In the genomic region with DNA sequence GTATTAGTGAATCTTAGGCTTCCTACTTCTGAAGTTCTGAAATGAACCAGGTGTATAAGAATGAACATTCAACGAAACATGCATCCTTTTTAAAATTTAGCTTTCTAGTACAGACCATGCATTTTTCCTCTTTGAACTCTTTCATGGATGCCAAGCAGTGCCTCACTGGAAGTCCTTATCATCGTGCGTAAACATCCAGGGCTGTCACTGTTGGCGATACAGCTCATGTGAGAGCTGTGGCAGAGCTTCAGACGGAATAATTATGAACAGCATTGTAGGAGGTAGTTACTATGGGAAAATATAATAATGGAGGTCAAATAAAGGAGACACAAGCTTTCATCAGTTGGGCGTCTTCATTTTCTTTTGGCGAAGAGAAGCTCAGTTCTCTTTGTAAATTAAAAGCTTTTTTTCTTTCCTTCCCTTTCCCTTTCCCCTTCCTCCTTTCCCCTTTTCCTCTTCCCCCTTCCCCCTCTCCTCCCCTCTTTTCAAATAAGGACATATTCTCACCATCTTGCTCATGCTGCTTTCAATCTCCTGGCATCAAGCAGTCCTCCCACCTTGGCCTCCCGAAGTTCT, we compare ENCODE assay signal across 21 cellular contexts.
DNase-seq lines count a peak whose midpoint lies in the region; TF ChIP-seq lines count a peak whose summit lies in the region.
"Had no signal": no experiment of that assay in that cellular context is flagged by ENCODE, and none has a peak within 500 bp of the region (broad histone marks: within the 10 kb centered on the region; RNA-seq: fewer than 3 reads in every experiment).

No MANE protein-coding gene starts in this region.

- no peak overlapping the region for H2AK5ac ChIP-seq in H9 (ENCODE audit: insufficient read length, low read length)

- no peak overlapping the region for H2BK5ac ChIP-seq in H9 (ENCODE audit: insufficient read length, low read length)

- H3T11ph ChIP-seq in H9 (ENCODE audit: low read length), result no peak overlapping the region

- H3K4me3 Mint-ChIP-seq in H9 (no peak overlapping the region), endothelial cell (ENCODE audit: unreplicated experiment) (no peak overlapping the region)
- H3K4me3 Mint-ChIP-seq: CD8-positive, alpha-beta memory T cell; dendritic cell treated with granulocyte-macrophage colony-stimulating factor and Interleukin-4, amounts not matched to agents 40 ng/mL and 50 ng/mL, for 4 days; nephron had no signal

- TF ChIP-seq CTCF in BE2C (IDR thresholded peaks at IDR 0.05; ENCODE audit: low read depth, low read length) (no peak), H9 (conservative IDR thresholded peaks at IDR 0.05) (no peak), endothelial cell (IDR thresholded peaks at IDR 0.05; ENCODE audit: unreplicated experiment) (no peak), Peyer's patch (IDR thresholded peaks at IDR 0.05) (no peak)

- no peaks in the 10 kb centered on the region for H3K27me3 ChIP-seq in BE2C
- H3K27me3 ChIP-seq in H9 (ENCODE audit: insufficient read depth, low read length), result no peaks in the 10 kb centered on the region
- no peaks in the 10 kb centered on the region for H3K27me3 ChIP-seq in Peyer's patch
- H3K27me3 ChIP-seq: upper lobe of left lung had no signal

- no peak overlapping the region for H2AFZ ChIP-seq in H9 (ENCODE audit: low read length)

- H3K18ac ChIP-seq in H9 (ENCODE audit: insufficient read length, low read depth, low read length), result no peak overlapping the region

- peak overlapping the region; percentile 3 for H3K4me3 ChIP-seq in BE2C (ENCODE audit: low read depth, low read length)
- no peak overlapping the region for H3K4me3 ChIP-seq in Peyer's patch
- H3K4me3 ChIP-seq: upper lobe of left lung had no signal

- no peaks in the 10 kb centered on the region for H3K79me1 ChIP-seq in H9 (ENCODE audit: insufficient read depth, low read depth, low read length, poor library complexity, severe bottlenecking)

- H3K27ac Mint-ChIP-seq in H9 (peak overlapping the region in 2 of 3 experiments; percentile 8 to 59; a peak in 3 of 7 replicates), endothelial cell (ENCODE audit: unreplicated experiment) (peak overlapping the region; percentile 78)
- H3K27ac Mint-ChIP-seq: dendritic cell treated with granulocyte-macrophage colony-stimulating factor and Interleukin-4, amounts not matched to agents 40 ng/mL and 50 ng/mL, for 4 days; nephron had no signal

- H4K8ac ChIP-seq in H9 (replicated peaks; ENCODE audit: insufficient read length, low read depth, low read length), result no peak overlapping the region

- H3K36me3 ChIP-seq in BE2C (no peaks in the 10 kb centered on the region), Peyer's patch (peaks cover 0 to 10% (median 0%) of the 10 kb centered on the region in 3 donors)
- H3K36me3 ChIP-seq: upper lobe of left lung had no signal

- peaks cover 45% of the 10 kb centered on the region for H3K4me1 ChIP-seq in BE2C
- no peaks in the 10 kb centered on the region for H3K4me1 ChIP-seq in H9 (ENCODE audit: insufficient read depth, low read length)
- peaks cover 0 to 9% (median 0%) of the 10 kb centered on the region in 4 donors for H3K4me1 ChIP-seq in Peyer's patch

- H3K79me2 ChIP-seq in H9 (ENCODE audit: insufficient read depth, low read length), result no peaks in the 10 kb centered on the region

- H3K4me1 Mint-ChIP-seq in H9 (peaks cover 0 to 10% of the 10 kb centered on the region in 2 experiments; a peak in 2 of 4 replicates), endothelial cell (ENCODE audit: unreplicated experiment) (peaks cover 30% of the 10 kb centered on the region)

- no peak overlapping the region for H3K9ac ChIP-seq in H9 (ENCODE audit: extremely low read depth, insufficient read length, low read length)

- TF ChIP-seq POLR2A in Peyer's patch (IDR thresholded peaks at IDR 0.05), result no peak

- no peak overlapping the region for H2BK15ac ChIP-seq in H9 (ENCODE audit: low read depth, low read length)

- no peak overlapping the region for H4K5ac ChIP-seq in H9 (ENCODE audit: insufficient read length, low read depth, low read length)

- no peak overlapping the region for H2BK120ac ChIP-seq in H9 (ENCODE audit: low read depth, low read length, poor library complexity, severe bottlenecking)

- H3K27me3 Mint-ChIP-seq in H9 (ENCODE audit: low read depth), result no peaks in the 10 kb centered on the region
- no peaks in the 10 kb centered on the region for H3K27me3 Mint-ChIP-seq in endothelial cell (ENCODE audit: unreplicated experiment)
- H3K27me3 Mint-ChIP-seq: CD8-positive, alpha-beta memory T cell; dendritic cell treated with granulocyte-macrophage colony-stimulating factor and Interleukin-4, amounts not matched to agents 40 ng/mL and 50 ng/mL, for 4 days had no signal

- no peaks in the 10 kb centered on the region for H4K20me1 ChIP-seq in H9 (ENCODE audit: control insufficient read depth, insufficient read depth, insufficient read length)

- no peak overlapping the region for H2BK12ac ChIP-seq in H9 (ENCODE audit: insufficient read length, low read depth, low read length)

- H3K4me2 ChIP-seq in H9 (ENCODE audit: insufficient read depth, insufficient read length, low read length), result no peak overlapping the region

- DNase-seq in BE2C (peak; percentile 40), H9 (no peak), endothelial cell (ENCODE audit: low spot score) (no peak), middle frontal gyrus (ENCODE audit: extremely low spot score, low spot score) (peak; percentile 13), RKO (ENCODE audit: low spot score) (no peak), LoVo (ENCODE audit: low spot score) (no peak), Peyer's patch (no peak), foreskin melanocyte (no peak)
- DNase-seq: activated CD4-positive, alpha-beta T cell treated with anti-CD3 and anti-CD28 coated beads, Interleukin-2, amount 50 U/mL, for 1 hour; activated CD8-positive, alpha-beta memory T cell treated with anti-CD3 and anti-CD28 coated beads, Interleukin-2, amount 50 U/mL, for 4 hours; activated effector memory CD4-positive, alpha-beta T cell treated with Interleukin-2 at 50 U/mL for 16 hours; CD8-positive, alpha-beta memory T cell; KBM-7; kidney glomerular epithelial cell; MV-4-11; NCI-H2081; SHP77; stimulated activated CD4-positive, alpha-beta T cell treated with anti-CD3 and anti-CD28 coated beads, Interleukin-4, amount 100 ng/mL, for 4 hours; upper lobe of left lung had no signal

- H3K36me3 Mint-ChIP-seq in H9 (ENCODE audit: insufficient read depth in 1 of 3, low read depth in 3 of 3) (peaks cover 0 to under 1% (median under 1%) of the 10 kb centered on the region in 3 experiments; a peak in 1 of 7 replicates), endothelial cell (ENCODE audit: low read depth, unreplicated experiment) (no peaks in the 10 kb centered on the region)

- no peak overlapping the region for H3K27ac ChIP-seq in H9 (ENCODE audit: insufficient read length, low read depth, low read length)
- no peak overlapping the region for H3K27ac ChIP-seq in Peyer's patch
- H3K27ac ChIP-seq: upper lobe of left lung had no signal

- no peak overlapping the region for H3K56ac ChIP-seq in H9 (ENCODE audit: insufficient read length, low read depth, low read length)

- H3K23me2 ChIP-seq in H9 (ENCODE audit: insufficient read length, low read depth, low read length, poor library complexity, severe bottlenecking), result no peaks in the 10 kb centered on the region

- H3K14ac ChIP-seq in H9 (ENCODE audit: insufficient read depth, low read length), result no peak overlapping the region

- H3K9me3 ChIP-seq in BE2C (no peaks in the 10 kb centered on the region), H9 (ENCODE audit: control insufficient read depth, low read depth, low read length) (no peaks in the 10 kb centered on the region), Peyer's patch (no peaks in the 10 kb centered on the region)
- H3K9me3 ChIP-seq: upper lobe of left lung had no signal

- H3K9me3 Mint-ChIP-seq in H9, result peaks cover 0 to under 1% of the 10 kb centered on the region in 2 experiments; a peak in 2 of 5 replicates
- no peaks in the 10 kb centered on the region for H3K9me3 Mint-ChIP-seq in endothelial cell (ENCODE audit: unreplicated experiment)
- H3K9me3 Mint-ChIP-seq: CD8-positive, alpha-beta memory T cell; dendritic cell treated with granulocyte-macrophage colony-stimulating factor and Interleukin-4, amounts not matched to agents 40 ng/mL and 50 ng/mL, for 4 days; nephron had no signal

- no peak overlapping the region for H4K91ac ChIP-seq in H9 (ENCODE audit: insufficient read length, low read depth, low read length)

- no peak overlapping the region for H3K4ac ChIP-seq in H9 (ENCODE audit: low read depth, low read length)

- no peak overlapping the region for H3K23ac ChIP-seq in H9 (ENCODE audit: insufficient read length, low read depth, low read length)

- no CpG with 5 or more reads among the region's 8 CpGs for WGBS in H9 (ENCODE audit: extremely low coverage, insufficient read length, low lambda C conversion rate)

- H2BK20ac ChIP-seq in H9 (ENCODE audit: low read depth, low read length, poor library complexity, severe bottlenecking), result no peak overlapping the region

Comparison
In these comparisons a context has a peak if more than half of its experiments do, and no peak if none do; other contexts are left out.
1. DNase-seq: peak in BE2C (single experiment) and middle frontal gyrus (single experiment); none in H9 (single experiment), endothelial cell (single experiment), RKO (single experiment), LoVo (single experiment), Peyer's patch (0 of 3) and foreskin melanocyte (single experiment).